26 cellular contexts compared by ENCODE assay signal in genomic region chr1:35069746-35070145, GRCh38.
"Had no signal": no experiment of that assay in that cellular context is flagged by ENCODE, and none has a peak within 500 bp of the region (broad histone marks: within the 10 kb centered on the region; RNA-seq: fewer than 3 reads in every experiment).

No MANE protein-coding gene starts in this region.

- ATAC-seq: stimulated activated effector memory CD8-positive, alpha-beta T cell treated with anti-CD3 and anti-CD28 coated beads, Interleukin-12 subunit alpha, Interleukin-12 subunit beta, amount 100 ng/mL, for 72 hours; stimulated activated memory B cell treated with anti-CD40 and anti-IgM and Interleukin-4, amounts not matched to agents 10 μg/mL and 1 μg/mL and 100 μg/mL, for 72 hours; stimulated activated naive B cell treated with anti-CD40 and anti-IgM and Interleukin-4, amounts not matched to agents 10 μg/mL and 1 μg/mL and 100 μg/mL, for 72 hours; stimulated activated naive CD8-positive, alpha-beta T cell treated with anti-CD3 and anti-CD28 coated beads, Interleukin-15, amount 100 ng/mL, for 72 hours; stimulated activated naive CD8-positive, alpha-beta T cell treated with anti-CD3 and anti-CD28 coated beads, Interleukin-15, Interleukin-2, amounts not matched to agents 100 U/mL and 50 U/mL, for 24 hours; upper lobe of right lung had no signal

- H3K27me3 ChIP-seq: stomach, suprapubic skin, testis, thyroid gland, tibial artery, transverse colon, upper lobe of left lung, upper lobe of right lung, uterus, vagina had no signal

- DNase-seq: stimulated activated CD4-positive, alpha-beta T cell treated with anti-CD3 and anti-CD28 coated beads, Interleukin-2, amount 100 ng/mL, for 48 hours; stimulated activated CD4-positive, alpha-beta T cell treated with anti-CD3 and anti-CD28 coated beads, Interleukin-4, amount 100 ng/mL, for 1 hour; stimulated activated CD4-positive, alpha-beta T cell treated with anti-CD3 and anti-CD28 coated beads, Interleukin-4, amount 100 ng/mL, for 24 hours; stimulated activated CD4-positive, alpha-beta T cell treated with anti-CD3 and anti-CD28 coated beads, Interleukin-4, amount 100 ng/mL, for 4 hours; stimulated activated CD8-positive, alpha-beta memory T cell treated with anti-CD3 and anti-CD28 coated beads, Interleukin-4, amount 100 ng/mL, for 48 hours; stimulated activated naive B cell treated with anti-CD40 and anti-IgM and Interleukin-4, amounts not matched to agents 10 μg/mL and 1 μg/mL and 100 μg/mL, for 72 hours; stimulated activated naive CD4-positive, alpha-beta T cell; stimulated activated naive CD4-positive, alpha-beta T cell treated with Interleukin-2 at 50 U/mL for 16 hours; stimulated activated naive CD8-positive, alpha-beta T cell treated with anti-CD3 and anti-CD28 coated beads, Interleukin-15, amount 100 ng/mL, for 72 hours; stimulated activated naive CD8-positive, alpha-beta T cell treated with anti-CD3 and anti-CD28 coated beads, Interleukin-15, Interleukin-2, amounts not matched to agents 100 U/mL and 50 U/mL, for 24 hours; stomach; substantia nigra; testis; thyroid gland; tibial artery; transverse colon; trophoblast cell; upper lobe of left lung; upper lobe of right lung; uterus had no signal

- H3K27ac ChIP-seq: stomach, suprapubic skin, testis, thoracic aorta, thyroid gland, tibial artery, tibial nerve, transverse colon, upper lobe of left lung, upper lobe of right lung, uterus, vagina had no signal

- H3K9me3 ChIP-seq: testis, thyroid gland, tibial artery, upper lobe of left lung, upper lobe of right lung, uterus, vagina had no signal

- H3K36me3 ChIP-seq: stomach, suprapubic skin, thoracic aorta, thyroid gland, tibial artery, tibial nerve, transverse colon, upper lobe of left lung, upper lobe of right lung, uterus, vagina had no signal

- H3K4me3 ChIP-seq: stomach, suprapubic skin, testis, thoracic aorta, thyroid gland, tibial artery, tibial nerve, transverse colon, upper lobe of left lung, upper lobe of right lung, uterus, vagina had no signal

- H3K4me1 ChIP-seq: stomach, suprapubic skin, testis, thyroid gland, tibial artery, tibial nerve, transverse colon, upper lobe of left lung, upper lobe of right lung, uterus, vagina had no signal
